In the genomic region with DNA sequence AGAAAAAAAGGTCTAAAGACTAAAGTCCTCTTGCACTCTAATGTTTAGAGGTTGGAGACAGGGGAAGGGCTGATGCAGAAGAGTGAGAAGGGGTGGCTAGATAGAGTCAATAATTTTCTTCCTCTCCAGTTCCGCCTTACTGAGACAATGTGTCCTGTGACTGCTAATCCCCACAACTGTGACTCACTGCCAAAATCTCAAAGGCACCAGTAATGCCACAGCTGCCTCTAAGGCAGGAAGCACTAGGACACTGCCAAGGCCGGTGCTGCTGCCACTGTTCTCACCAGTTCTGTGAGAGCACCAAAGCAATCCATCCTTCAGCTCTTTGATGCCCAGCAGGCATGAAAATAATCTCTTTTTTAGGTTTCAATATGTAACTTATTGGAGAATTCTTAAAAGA, we compare ENCODE assay signal across 16 cellular contexts.
DNase-seq lines count a peak whose midpoint lies in the region; ATAC-seq and TF ChIP-seq lines count a peak whose summit lies in the region.
"Had no signal": no experiment of that assay in that cellular context is flagged by ENCODE, and none has a peak within 500 bp of the region (broad histone marks: within the 10 kb centered on the region; RNA-seq: fewer than 3 reads in every experiment).

No MANE protein-coding gene starts in this region.

- H3K79me1 ChIP-seq in mesenchymal stem cell (replicated peaks; ENCODE audit: low read length, poor library complexity, severe bottlenecking), result no peaks in the 10 kb centered on the region

- H2BK12ac ChIP-seq in mesenchymal stem cell (ENCODE audit: low read length in 2 of 2), result peak overlapping the region; percentile 42 to 78

- CTCF ChIA-PET in WTC11 (lab: Charles Lee), result interaction anchor here (1.2 kb wide), 1 partner anchor 13 kb away, joined by 4 read pairs; no protein-coding TSS in a partner anchor

- no peak for TF ChIP-seq CTCF in gastrocnemius medialis (IDR thresholded peaks at IDR 0.05 in 4 of 5, conservative IDR thresholded peaks at IDR 0.05 in 1 of 5)
- TF ChIP-seq CTCF in heart left ventricle (IDR thresholded peaks at IDR 0.05), result no peak
- no peak for TF ChIP-seq CTCF in WTC11 (IDR thresholded peaks at IDR 0.05)

- H3K27ac ChIP-seq in mesenchymal stem cell (ENCODE audit: low read length, poor library complexity, severe bottlenecking) (no peak overlapping the region), gastrocnemius medialis (no peak overlapping the region), heart left ventricle (no peak overlapping the region)

- H3K18ac ChIP-seq in mesenchymal stem cell (ENCODE audit: low read depth in 1 of 2, low read length in 2 of 2), result no peak overlapping the region

- no peak overlapping the region for H2BK5ac ChIP-seq in mesenchymal stem cell (ENCODE audit: low read depth, low read length, poor library complexity, severe bottlenecking)

- no peak overlapping the region for H3K4me3 ChIP-seq in mesenchymal stem cell (ENCODE audit: insufficient read depth in 1 of 2, low read depth in 1 of 2, low read length in 2 of 2)
- H3K4me3 ChIP-seq in gastrocnemius medialis, result no peak overlapping the region
- no peak overlapping the region for H3K4me3 ChIP-seq in heart left ventricle
- H3K4me3 ChIP-seq: GM23338 had no signal

- DNase-seq in HT1080 (ENCODE audit: low read depth) (peak; percentile 47), RPMI7951 (ENCODE audit: low read depth) (peak; percentile 10), mesenchymal stem cell (no peak), gastrocnemius medialis (no peak), heart left ventricle (no peak), WTC11 (ENCODE audit: low spot score) (no peak), Right ventricle myocardium superior (no peak)
- DNase-seq: AML-193, GF-D8, HCEC 1CT, NCI-H1105 treated with DMSO at 0.1 percent for 48 hours, NCI-H1694, NCI-H2081 treated with DMSO at 0.1 percent for 48 hours, NCI-H510A had no signal

- intact Hi-C loops in gastrocnemius medialis (cut with DNase I; ENCODE audit: low total_unique reads), result no loop called here
- intact Hi-C loops in heart left ventricle (cut with DNase I), result no loop called here
- intact Hi-C loops in Right ventricle myocardium superior (cut with DNase I), result no loop called here

- no peak overlapping the region for H4K91ac ChIP-seq in mesenchymal stem cell (ENCODE audit: low read length)

- H3K27me3 ChIP-seq in mesenchymal stem cell (ENCODE audit: control insufficient read depth in 1 of 2, insufficient read depth in 1 of 2, low read length in 2 of 2) (no peaks in the 10 kb centered on the region), gastrocnemius medialis (no peaks in the 10 kb centered on the region), heart left ventricle (no peaks in the 10 kb centered on the region)

- H3K4me3 Mint-ChIP-seq in WTC11, result no peak overlapping the region
- H3K4me3 Mint-ChIP-seq: CD14-positive monocyte, GM23338 had no signal

- no peak overlapping the region for H4K8ac ChIP-seq in mesenchymal stem cell (ENCODE audit: low read length)

- H3K4me2 ChIP-seq in mesenchymal stem cell (ENCODE audit: low read length, poor library complexity, severe bottlenecking), result no peak overlapping the region
- H3K4me2 ChIP-seq: GM23338 had no signal

- no peak overlapping the region for H3K4ac ChIP-seq in mesenchymal stem cell (ENCODE audit: low read depth in 1 of 2, low read length in 2 of 2)

- no peaks in the 10 kb centered on the region for H3K9me3 ChIP-seq in mesenchymal stem cell (ENCODE audit: control insufficient read depth, low read length)
- no peaks in the 10 kb centered on the region for H3K9me3 ChIP-seq in gastrocnemius medialis
- H3K9me3 ChIP-seq in heart left ventricle, result no peaks in the 10 kb centered on the region

- POLR2A ChIA-PET in WTC11 (lab: Charles Lee), result interaction anchor here (0.6 kb wide), 1 partner anchor 495 kb away, joined by 4 read pairs; no protein-coding TSS in a partner anchor

- peaks cover 99% of the 10 kb centered on the region for H3K27me3 Mint-ChIP-seq in WTC11 (ENCODE audit: low read depth)

- H3K23ac ChIP-seq in mesenchymal stem cell (ENCODE audit: low read length in 2 of 2), result no peak overlapping the region

- TF ChIP-seq POLR2A in gastrocnemius medialis (IDR thresholded peaks at IDR 0.05), result no peak
- no peak for TF ChIP-seq POLR2A in heart left ventricle (IDR thresholded peaks at IDR 0.05)

- in situ Hi-C loops in gastrocnemius medialis (cut with MboI; ENCODE audit: low sequenced_read_pairs in 4 of 4), result no loop called here

- no peak overlapping the region for H2AFZ ChIP-seq in mesenchymal stem cell (ENCODE audit: low read depth, low read length)
- H2AFZ ChIP-seq: GM23338 had no signal

- no peak overlapping the region for H2BK15ac ChIP-seq in mesenchymal stem cell (ENCODE audit: low read depth, poor library complexity, severe bottlenecking)

- no peak overlapping the region for H3K14ac ChIP-seq in mesenchymal stem cell (ENCODE audit: low read length in 2 of 2)

- peaks cover 2% of the 10 kb centered on the region for H3K4me1 ChIP-seq in mesenchymal stem cell (ENCODE audit: control insufficient read depth, insufficient read depth, low read depth, low read length)
- no peaks in the 10 kb centered on the region for H3K4me1 ChIP-seq in gastrocnemius medialis
- H3K4me1 ChIP-seq in heart left ventricle, result no peaks in the 10 kb centered on the region

- H3K4me1 Mint-ChIP-seq in WTC11, result no peaks in the 10 kb centered on the region
- H3K4me1 Mint-ChIP-seq: CD14-positive monocyte, GM23338 had no signal

- WGBS in mesenchymal stem cell, result 90% methylated on average over 2 of the region's 2 CpGs
- 75 to 89% (median 83%) methylated on average over 2 of the region's 2 CpGs for WGBS in heart left ventricle, 4 donors

- H3K36me3 ChIP-seq in mesenchymal stem cell (ENCODE audit: control insufficient read depth in 1 of 2, insufficient read depth in 2 of 2, low read depth in 1 of 2, low read length in 2 of 2), result no peaks in the 10 kb centered on the region
- H3K36me3 ChIP-seq in gastrocnemius medialis, result no peaks in the 10 kb centered on the region
- no peaks in the 10 kb centered on the region for H3K36me3 ChIP-seq in heart left ventricle

- no peak overlapping the region for H2BK120ac ChIP-seq in mesenchymal stem cell (ENCODE audit: low read depth, low read length)

- H2AK5ac ChIP-seq in mesenchymal stem cell (ENCODE audit: low read length, severe bottlenecking), result peak overlapping the region; percentile 63

- H3K9me3 Mint-ChIP-seq in WTC11, result no peaks in the 10 kb centered on the region
- H3K9me3 Mint-ChIP-seq: GM23338 had no signal

- ATAC-seq in gastrocnemius medialis (peak; percentile 33 to 59), heart left ventricle (no peak), WTC11 (no peak), Right ventricle myocardium superior (ENCODE audit: poor library complexity) (no peak)
- ATAC-seq: GM23338 had no signal

- H3K36me3 Mint-ChIP-seq in WTC11, result no peaks in the 10 kb centered on the region
- H3K36me3 Mint-ChIP-seq: CD14-positive monocyte had no signal

- no peak overlapping the region for H3K27ac Mint-ChIP-seq in WTC11
- H3K27ac Mint-ChIP-seq: CD14-positive monocyte, GM23338 had no signal

- no peak overlapping the region for H3K9ac ChIP-seq in mesenchymal stem cell (ENCODE audit: low read length)

TF ChIP-seq in WTC11, 78 proteins besides CTCF, POLR2A, EP300 and RAD21 (continues in another document):
- TF ChIP-seq, protein P1, sequence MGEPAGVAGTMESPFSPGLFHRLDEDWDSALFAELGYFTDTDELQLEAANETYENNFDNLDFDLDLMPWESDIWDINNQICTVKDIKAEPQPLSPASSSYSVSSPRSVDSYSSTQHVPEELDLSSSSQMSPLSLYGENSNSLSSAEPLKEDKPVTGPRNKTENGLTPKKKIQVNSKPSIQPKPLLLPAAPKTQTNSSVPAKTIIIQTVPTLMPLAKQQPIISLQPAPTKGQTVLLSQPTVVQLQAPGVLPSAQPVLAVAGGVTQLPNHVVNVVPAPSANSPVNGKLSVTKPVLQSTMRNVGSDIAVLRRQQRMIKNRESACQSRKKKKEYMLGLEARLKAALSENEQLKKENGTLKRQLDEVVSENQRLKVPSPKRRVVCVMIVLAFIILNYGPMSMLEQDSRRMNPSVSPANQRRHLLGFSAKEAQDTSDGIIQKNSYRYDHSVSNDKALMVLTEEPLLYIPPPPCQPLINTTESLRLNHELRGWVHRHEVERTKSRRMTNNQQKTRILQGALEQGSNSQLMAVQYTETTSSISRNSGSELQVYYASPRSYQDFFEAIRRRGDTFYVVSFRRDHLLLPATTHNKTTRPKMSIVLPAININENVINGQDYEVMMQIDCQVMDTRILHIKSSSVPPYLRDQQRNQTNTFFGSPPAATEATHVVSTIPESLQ (CRISPR knock-in tag; IDR thresholded peaks at IDR 0.05), result no peak
- TF ChIP-seq NR1H2 (CRISPR knock-in tag; IDR thresholded peaks at IDR 0.05) (no peak), GRHL2 (CRISPR knock-in tag; IDR thresholded peaks at IDR 0.05; ENCODE audit: insufficient replicate concordance, severe bottlenecking) (no peak), ZNF138 (CRISPR knock-in tag; conservative IDR thresholded peaks at IDR 0.05) (no peak), FOXJ3 (CRISPR knock-in tag; IDR thresholded peaks at IDR 0.05; ENCODE audit: borderline replicate concordance) (no peak), OVOL2 (CRISPR knock-in tag; IDR thresholded peaks at IDR 0.05; ENCODE audit: borderline replicate concordance) (no peak), ATF3 (CRISPR knock-in tag; conservative IDR thresholded peaks at IDR 0.05) (no peak)
- TF ChIP-seq, protein P2, sequence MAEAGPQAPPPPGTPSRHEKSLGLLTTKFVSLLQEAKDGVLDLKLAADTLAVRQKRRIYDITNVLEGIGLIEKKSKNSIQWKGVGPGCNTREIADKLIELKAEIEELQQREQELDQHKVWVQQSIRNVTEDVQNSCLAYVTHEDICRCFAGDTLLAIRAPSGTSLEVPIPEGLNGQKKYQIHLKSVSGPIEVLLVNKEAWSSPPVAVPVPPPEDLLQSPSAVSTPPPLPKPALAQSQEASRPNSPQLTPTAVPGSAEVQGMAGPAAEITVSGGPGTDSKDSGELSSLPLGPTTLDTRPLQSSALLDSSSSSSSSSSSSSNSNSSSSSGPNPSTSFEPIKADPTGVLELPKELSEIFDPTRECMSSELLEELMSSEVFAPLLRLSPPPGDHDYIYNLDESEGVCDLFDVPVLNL (CRISPR knock-in tag; IDR thresholded peaks at IDR 0.05; ENCODE audit: borderline replicate concordance, low read depth), result no peak

Comparison
In these comparisons a context has a peak if more than half of its experiments do, and no peak if none do; other contexts are left out.
1. DNase-seq: peak in HT1080 (single experiment) and RPMI7951 (single experiment); none in mesenchymal stem cell (single experiment), gastrocnemius medialis (0 of 2), heart left ventricle (0 of 5), WTC11 (single experiment) and Right ventricle myocardium superior (single experiment).
2. ATAC-seq: peak in gastrocnemius medialis (2 of 2); none in heart left ventricle (0 of 4), WTC11 (single experiment) and Right ventricle myocardium superior (single experiment).